ENCODE assay signal across 26 cellular contexts in genomic region chr21:29365636-29366305, GRCh38.
A peak's percentile ranks its signal among the peaks of the same experiment; 100 is the strongest.
DNase-seq lines count a peak whose midpoint lies in the region; ATAC-seq, FAIRE-seq and TF ChIP-seq lines count a peak whose summit lies in the region.
"Had no signal": no experiment of that assay in that cellular context is flagged by ENCODE, and none has a peak within 500 bp of the region (broad histone marks: within the 10 kb centered on the region; RNA-seq: fewer than 3 reads in every experiment).

No MANE protein-coding gene starts in this region.

- no peaks in the 10 kb centered on the region for H4K20me1 ChIP-seq in HepG2 (ENCODE audit: insufficient read depth, low read length)

- BruUV-seq in HepG2 (replicated peaks; lab: Mats Ljungman, UMichigan): no TSS peak

- H3K4me3 ChIP-seq in right lobe of liver (no peak overlapping the region), HepG2 (replicated peaks in 1 of 3; ENCODE audit: insufficient read depth in 1 of 3, low read depth in 2 of 3, low read length in 3 of 3) (no peak overlapping the region)
- H3K4me3 ChIP-seq: A549, HAP-1, MG63, SK-N-MC had no signal

- TF ChIP-seq POLR2A in right lobe of liver (IDR thresholded peaks at IDR 0.05) (no peak), HepG2 (IDR thresholded peaks at IDR 0.05; ENCODE audit: insufficient read depth in 1 of 2, low read depth in 2 of 2, low read length in 2 of 2) (no peak)

- no peak overlapping the region for H2AFZ ChIP-seq in HepG2 (ENCODE audit: low read length)

- H3K4me3 Mint-ChIP-seq in brain (peak overlapping the region in 2 of 5 experiments; percentile 1 to 19), mesothelial cell of epicardium (no peak overlapping the region)
- H3K4me3 Mint-ChIP-seq: CD4-positive, alpha-beta memory T cell; HFFc6 had no signal

- no peak overlapping the region for H3K9ac ChIP-seq in HepG2 (ENCODE audit: insufficient read depth, low read depth, low read length)

- H3K36me3 ChIP-seq in right lobe of liver (no peaks in the 10 kb centered on the region), HepG2 (replicated peaks in 1 of 2; ENCODE audit: control insufficient read depth in 1 of 2, insufficient read depth in 2 of 2, low read length in 2 of 2) (peaks cover 0 to 17% of the 10 kb centered on the region in 2 experiments; a peak in 3 of 5 replicates)
- H3K36me3 ChIP-seq: HAP-1 had no signal

- TF ChIP-seq CTCF in right lobe of liver (IDR thresholded peaks at IDR 0.05) (no peak), HepG2 (CRISPR knock-in tag; IDR thresholded peaks at IDR 0.05) (no peak), brain (conservative IDR thresholded peaks at IDR 0.05) (no peak), mesothelial cell of epicardium (IDR thresholded peaks at IDR 0.05; ENCODE audit: unreplicated experiment) (no peak)

- CTCF ChIA-PET in HepG2 (lab: Yijun Ruan, JAX; ENCODE audit: low intra/inter-chr PET ratio, low total read pairs): no interaction called here

- DNase-seq in right lobe of liver (no peak), HepG2 (ENCODE audit: low spot score) (no peak), mesothelial cell of epicardium (ENCODE audit: low spot score in 2 of 2, unreplicated experiment in 2 of 2) (no peak), NCI-H82 (lab: John Stamatoyannopoulos, UW) (no peak), AG20443 (ENCODE audit: low spot score) (no peak)
- DNase-seq in activated naive CD4-positive, alpha-beta T cell treated with anti-CD3 and anti-CD28 coated beads, Interleukin-2, amount 50 U/mL, for 16 hours: no peak
- DNase-seq: CD4-positive, alpha-beta memory T cell; COR-L47; GF-D8; GOT3; HFFc6; KBM-7; MG63; NCI-H1105 treated with DMSO at 0.1 percent for 48 hours; NCI-H146; NCI-H2029 treated with DMSO at 0.1 percent for 48 hours; NCI-H226; NCI-H748 treated with DMSO at 0.1 percent for 48 hours; SIG-M5 had no signal

- H3K4me2 ChIP-seq in HepG2 (ENCODE audit: low read depth, low read length): no peak overlapping the region
- H3K4me2 ChIP-seq: A549 had no signal

- H3K36me3 Mint-ChIP-seq in brain (peaks cover 35% of the 10 kb centered on the region), mesothelial cell of epicardium (peaks cover 42% of the 10 kb centered on the region)

- no peaks in the 10 kb centered on the region for H3K4me1 ChIP-seq in right lobe of liver
- 0 out of 2 replicates have a peak, but pooled peaks cover 6% of the 10 kb centered on the region for H3K4me1 ChIP-seq in HepG2 (ENCODE audit: insufficient read depth, low read length)
- H3K4me1 ChIP-seq: A549, HAP-1 had no signal

- POLR2A ChIA-PET in HepG2 (lab: Yijun Ruan, JAX): no interaction called here

- H3K79me2 ChIP-seq in HepG2 (ENCODE audit: insufficient read depth, low read length): no peaks in the 10 kb centered on the region

- H3K27ac ChIP-seq in right lobe of liver (peak overlapping the region in 2 of 3 donors; percentile 9 to 13), HepG2 (ENCODE audit: extremely low read length, insufficient read depth, low read length) (no peak overlapping the region)
- H3K27ac ChIP-seq: A549, SK-N-MC had no signal

- TF ChIP-seq RAD21 in HepG2 (CRISPR knock-in tag; IDR thresholded peaks at IDR 0.05): no peak

- no peak for TF ChIP-seq EP300 in HepG2 (IDR thresholded peaks at IDR 0.05; ENCODE audit: low read depth in 2 of 2, low read length in 2 of 2)
- TF ChIP-seq EP300 in HepG2 (CRISPR knock-in tag; IDR thresholded peaks at IDR 0.05; ENCODE audit: borderline replicate concordance): no peak

- H3K27me3 Mint-ChIP-seq in brain: no peaks in the 10 kb centered on the region
- H3K27me3 Mint-ChIP-seq in mesothelial cell of epicardium (ENCODE audit: low read depth): no peaks in the 10 kb centered on the region
- H3K27me3 Mint-ChIP-seq: CD4-positive, alpha-beta memory T cell had no signal

- H3K27ac Mint-ChIP-seq in brain (peak overlapping the region; percentile 9 to 82 (median 65)), mesothelial cell of epicardium (peak overlapping the region; percentile 53)
- H3K27ac Mint-ChIP-seq: HFFc6 had no signal

- H3K9me3 Mint-ChIP-seq in brain: peaks cover 0 to 7% (median 0%) of the 10 kb centered on the region in 5 experiments
- peaks cover 10% of the 10 kb centered on the region for H3K9me3 Mint-ChIP-seq in mesothelial cell of epicardium
- H3K9me3 Mint-ChIP-seq: CD4-positive, alpha-beta memory T cell; HFFc6 had no signal

- intact Hi-C loops in right lobe of liver (cut with DNase I) (no loop called here), HepG2 (cut with micrococcal nuclease; ENCODE audit: unreplicated experiment) (no loop called here)

- 61% methylated on average over 8 of the region's 8 CpGs for WGBS in right lobe of liver (ENCODE audit: insufficient coverage, low coverage, low lambda C conversion rate, missing lambda C conversion rate)
- 95% methylated on average over 8 of the region's 8 CpGs for WGBS in HepG2 (ENCODE audit: low lambda C conversion rate)

- no peaks in the 10 kb centered on the region for H3K9me3 ChIP-seq in right lobe of liver
- H3K9me3 ChIP-seq in HepG2 (ENCODE audit: low read length): no peaks in the 10 kb centered on the region
- H3K9me3 ChIP-seq: A549, HAP-1, MG63 had no signal

- H3K27me3 ChIP-seq in right lobe of liver: no peaks in the 10 kb centered on the region
- no peaks in the 10 kb centered on the region for H3K27me3 ChIP-seq in HepG2 (ENCODE audit: control insufficient read depth in 1 of 2, insufficient read depth in 2 of 2, low read length in 2 of 2)
- H3K27me3 ChIP-seq: MG63 had no signal

- no peak for FAIRE-seq in HepG2 (lab: Jason Lieb, UNC)
- FAIRE-seq: A549, GM12891, HTR-8/SVneo, RCC 7860 had no signal

- H3K4me1 Mint-ChIP-seq in brain: peaks cover 7% of the 10 kb centered on the region
- peaks cover 4% of the 10 kb centered on the region for H3K4me1 Mint-ChIP-seq in mesothelial cell of epicardium

- ATAC-seq in right lobe of liver: peak; percentile 78 to 85 (median 82)
- ATAC-seq in HepG2: no peak
- ATAC-seq: A549 had no signal

- in situ Hi-C loops in HepG2 (cut with HindIII; ENCODE audit: extremely low pct_ligation_motif_present, low pct_unique_long_range_greater_than_20kb): loop anchor here (5.0 kb wide), 1 partner anchor 268 kb away; no protein-coding TSS in a partner anchor

TF ChIP-seq in HepG2, 621 proteins besides CTCF, POLR2A, EP300 and RAD21:
- TF ChIP-seq ZNF780A (CRISPR knock-in tag; IDR thresholded peaks at IDR 0.05): no peak
- no peak for TF ChIP-seq SRSF9 (IDR thresholded peaks at IDR 0.05; ENCODE audit: borderline replicate concordance, insufficient read depth, low read depth, low read length, poor library complexity, severe bottlenecking)
- TF ChIP-seq RNF219 (CRISPR knock-in tag; IDR thresholded peaks at IDR 0.05): no peak
